Comparison of ENCODE assay signal across 8 cellular contexts in the genomic region with DNA sequence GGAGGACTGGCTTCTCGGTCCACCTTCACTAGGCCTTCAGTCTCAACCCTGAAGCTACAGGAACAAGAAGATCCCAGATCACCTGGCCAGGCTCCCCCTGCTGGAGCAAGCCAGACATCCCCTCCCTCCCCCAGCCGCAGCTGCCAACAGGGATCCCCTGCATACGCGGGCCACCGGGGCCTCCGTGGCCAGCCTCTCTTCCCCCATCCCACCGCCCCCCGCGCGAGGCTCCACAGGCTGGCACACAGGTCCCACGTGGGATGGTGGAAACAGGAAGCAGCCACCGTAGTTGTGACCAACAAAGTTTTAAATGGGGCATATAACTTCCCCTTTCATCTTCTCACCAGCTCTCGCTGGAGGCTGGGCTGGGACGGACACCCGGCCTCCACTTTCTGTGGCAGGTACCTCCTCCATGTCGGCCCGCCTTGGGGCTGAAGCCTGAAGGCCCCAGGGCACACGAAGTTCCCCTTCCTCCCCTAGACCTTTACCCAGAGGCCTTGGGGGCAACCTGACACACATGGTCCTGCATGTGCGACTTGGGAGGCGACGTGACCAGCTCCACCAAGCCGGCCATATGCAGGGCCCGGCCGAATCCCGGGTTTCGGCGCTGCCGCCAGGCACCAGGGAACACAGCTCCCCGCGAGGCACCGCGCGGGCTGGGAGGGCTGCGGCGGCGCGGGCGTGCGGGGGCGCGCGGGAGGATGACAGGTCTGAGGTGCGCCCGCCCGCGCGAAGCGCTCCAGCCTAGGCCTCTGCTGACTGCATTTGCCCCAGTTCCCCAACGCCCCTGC. TPM values are rescaled to one million over a fixed set of nuclear protein-coding genes. Genes with fewer than 3 reads are reported as not detected.
A peak's percentile ranks its signal among the peaks of the same experiment; 100 is the strongest.
DNase-seq lines count a peak whose midpoint lies in the region; ATAC-seq, FAIRE-seq and TF ChIP-seq lines count a peak whose summit lies in the region.

No MANE protein-coding gene starts in this region.

- H3K36me3 Mint-ChIP-seq in natural killer cell treated with Interleukin-12 subunit alpha and Interleukin-12 subunit beta and Interleukin-15 and Interleukin-18, amount 100 ng/mL, for 72 hours: no peaks in the 10 kb centered on the region

- FAIRE-seq in D721Med (lab: Jason Lieb, UNC): no peak

- H3K4me3 Mint-ChIP-seq in natural killer cell treated with Interleukin-12 subunit alpha and Interleukin-12 subunit beta and Interleukin-15 and Interleukin-18, amount 100 ng/mL, for 72 hours: peak overlapping the region; percentile 87

- no peaks in the 10 kb centered on the region for H3K27me3 ChIP-seq in Peyer's patch
- H3K27me3 ChIP-seq in esophagus muscularis mucosa: no peaks in the 10 kb centered on the region

- no peaks in the 10 kb centered on the region for H3K27me3 Mint-ChIP-seq in natural killer cell treated with Interleukin-12 subunit alpha and Interleukin-12 subunit beta and Interleukin-15 and Interleukin-18, amount 100 ng/mL, for 72 hours

- peak overlapping the region; percentile 81 to 88 for H3K27ac Mint-ChIP-seq in natural killer cell treated with Interleukin-12 subunit alpha and Interleukin-12 subunit beta and Interleukin-15 and Interleukin-18, amount 100 ng/mL, for 72 hours

- H3K27ac ChIP-seq in Peyer's patch (peak overlapping the region; percentile 96 to 100 (median 98)), esophagus muscularis mucosa (replicated peaks in 1 of 4) (peak overlapping the region; percentile 98 to 100 (median 99)), temporal lobe (ENCODE audit: low read depth, low read length) (peak overlapping the region; percentile 65)

- WGBS in esophagus muscularis mucosa: 2% methylated on average over 11 of the region's 49 CpGs

- peaks cover 83 to 88% of the 10 kb centered on the region in 2 donors for H3K4me1 Mint-ChIP-seq in natural killer cell treated with Interleukin-12 subunit alpha and Interleukin-12 subunit beta and Interleukin-15 and Interleukin-18, amount 100 ng/mL, for 72 hours (ENCODE audit: low read depth in 2 of 2)

- H3K4me1 ChIP-seq in Peyer's patch: peaks cover 46 to 82% (median 66%) of the 10 kb centered on the region in 4 donors
- peaks cover 80 to 91% (median 88%) of the 10 kb centered on the region in 4 donors for H3K4me1 ChIP-seq in esophagus muscularis mucosa

- no peak for TF ChIP-seq EP300 in esophagus muscularis mucosa (IDR thresholded peaks at IDR 0.05)

- TF ChIP-seq CTCF in D721Med (IDR thresholded peaks at IDR 0.05; ENCODE audit: insufficient read depth, missing control alignments) (peak; percentile 54), Peyer's patch (IDR thresholded peaks at IDR 0.05) (peak; percentile 23 to 81 (median 56)), esophagus muscularis mucosa (IDR thresholded peaks at IDR 0.05) (peak; percentile 54 to 57 (median 54))

- H3K9me3 Mint-ChIP-seq in natural killer cell treated with Interleukin-12 subunit alpha and Interleukin-12 subunit beta and Interleukin-15 and Interleukin-18, amount 100 ng/mL, for 72 hours: no peaks in the 10 kb centered on the region

- peak overlapping the region; percentile 87 to 93 (median 88) for H3K4me3 ChIP-seq in Peyer's patch
- H3K4me3 ChIP-seq in esophagus muscularis mucosa: peak overlapping the region; percentile 81 to 93 (median 83)

- H3K9me3 ChIP-seq in Peyer's patch (no peaks in the 10 kb centered on the region), esophagus muscularis mucosa (no peaks in the 10 kb centered on the region)

- TF ChIP-seq POLR2A in Peyer's patch (IDR thresholded peaks at IDR 0.05): peak in 1 of 2 donors; percentile 6
- no peak for TF ChIP-seq POLR2A in esophagus muscularis mucosa (IDR thresholded peaks at IDR 0.05; ENCODE audit: low read depth)

- ATAC-seq in natural killer cell treated with Interleukin-12 subunit alpha and Interleukin-12 subunit beta and Interleukin-15 and Interleukin-18, amount 100 ng/mL, for 72 hours: peak in 1 of 2 donors; percentile 1
- no peak for ATAC-seq in GM21723 (IDR thresholded peaks at IDR 0.05; ENCODE audit: unreplicated experiment)

- H3K36me3 ChIP-seq in Peyer's patch: no peaks in the 10 kb centered on the region
- H3K36me3 ChIP-seq in esophagus muscularis mucosa: no peaks in the 10 kb centered on the region

- DNase-seq in D721Med (ENCODE audit: insufficient read length, low spot score) (peak; percentile 82), HuH-7.5 (ENCODE audit: low spot score) (peak; percentile 97), Peyer's patch (peak; percentile 89 to 91 (median 89)), esophagus muscularis mucosa (ENCODE audit: extremely low spot score) (peak; percentile 94)
- peak; percentile 84 to 86 for DNase-seq in activated T-cell treated with anti-CD3 and anti-CD28 coated beads, Interleukin-2, amount 50 U/mL, for 48 hours
- DNase-seq in natural killer cell treated with Interleukin-12 subunit alpha and Interleukin-12 subunit beta and Interleukin-15 and Interleukin-18, amount 100 ng/mL, for 72 hours (ENCODE audit: low spot score): no peak

- intact Hi-C loops in esophagus muscularis mucosa (cut with DNase I): loop anchor here (2.0 kb wide), 1 partner anchor 28 kb away; no protein-coding TSS in a partner anchor

RNA-seq across cellular contexts. Expression of gene PNMA1, which starts 44.4 kb away (rescaled TPM):
- 10 to 100 TPM in 1 of 4 donors, 1 to 10 TPM in 3; 4.4 to 11.6 (median 7.0) TPM for total RNA-seq in Peyer's patch
- total RNA-seq in esophagus muscularis mucosa: 10 to 100 TPM; 34.8 to 74.2 (median 55.0) TPM
- total RNA-seq in natural killer cell treated with Interleukin-12 subunit alpha and Interleukin-12 subunit beta and Interleukin-15 and Interleukin-18, amount 100 ng/mL, for 72 hours: 10 to 100 TPM; 18.9 to 32.2 TPM
- 113 TPM for total RNA-seq in temporal lobe
